In the genomic region with DNA sequence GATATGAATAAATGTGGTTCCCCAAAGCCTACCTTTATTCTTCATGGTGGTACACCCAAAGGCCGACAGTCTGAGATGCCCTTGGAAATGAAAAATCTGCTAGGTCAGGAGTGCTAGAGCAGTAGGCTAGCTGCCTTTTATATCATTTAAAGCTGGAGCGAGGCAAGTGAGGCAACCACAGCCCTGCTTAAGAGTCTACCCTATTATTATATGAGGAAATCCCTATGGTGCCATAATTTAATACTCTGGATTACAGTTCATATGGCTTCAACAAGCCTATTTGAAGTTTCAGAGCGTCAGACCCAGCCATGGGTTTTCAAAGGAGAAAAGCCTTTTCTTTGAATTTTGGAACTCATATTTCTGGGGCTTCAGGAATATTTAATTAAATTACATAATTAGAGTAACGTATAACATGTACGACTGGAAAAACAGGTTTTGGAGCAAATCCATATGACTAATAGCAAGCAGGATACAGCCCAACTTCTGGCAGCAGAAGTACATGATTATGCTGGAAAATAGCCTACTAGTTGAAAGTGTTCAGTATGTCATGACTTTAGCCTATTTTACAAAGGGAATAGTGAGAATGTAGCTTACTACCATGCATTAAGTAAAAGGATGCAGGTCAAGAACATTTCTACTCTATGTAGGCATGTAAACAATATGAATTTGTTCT, we compare ENCODE assay signal across 10 cellular contexts. TPM values are rescaled to one million over a fixed set of nuclear protein-coding genes. Genes with fewer than 3 reads are reported as not detected.
DNase-seq lines count a peak whose midpoint lies in the region; ATAC-seq, FAIRE-seq and TF ChIP-seq lines count a peak whose summit lies in the region.
"Had no signal": no experiment of that assay in that cellular context is flagged by ENCODE, and none has a peak within 500 bp of the region (broad histone marks: within the 10 kb centered on the region; RNA-seq: fewer than 3 reads in every experiment).

No MANE protein-coding gene starts in this region.

- H3K36me3 ChIP-seq in IMR-90 (ENCODE audit: control insufficient read depth, insufficient read depth, low read length), result no peaks in the 10 kb centered on the region
- H3K36me3 ChIP-seq in astrocyte (ENCODE audit: insufficient read depth, low read length), result no peaks in the 10 kb centered on the region
- no peaks in the 10 kb centered on the region for H3K36me3 ChIP-seq in lung (ENCODE audit: control insufficient read depth in 2 of 2, insufficient read depth in 2 of 2, low read length in 2 of 2)
- no peaks in the 10 kb centered on the region for H3K36me3 ChIP-seq in effector memory CD4-positive, alpha-beta T cell (ENCODE audit: control insufficient read depth, insufficient read depth, low read length)

- H3K23ac ChIP-seq in IMR-90 (ENCODE audit: low read depth, low read length), result no peak overlapping the region

- no peak overlapping the region for H3K27ac Mint-ChIP-seq in astrocyte (ENCODE audit: unreplicated experiment)
- H3K27ac Mint-ChIP-seq in progenitor cell of endocrine pancreas, result no peak overlapping the region

- H3K4me1 Mint-ChIP-seq in astrocyte (ENCODE audit: low read depth, unreplicated experiment), result peaks cover 9% of the 10 kb centered on the region
- H3K4me1 Mint-ChIP-seq in progenitor cell of endocrine pancreas (ENCODE audit: low read depth), result peaks cover 5% of the 10 kb centered on the region

- H3K36me3 Mint-ChIP-seq in astrocyte (ENCODE audit: low read depth, unreplicated experiment), result no peaks in the 10 kb centered on the region
- H3K36me3 Mint-ChIP-seq in progenitor cell of endocrine pancreas (ENCODE audit: insufficient read depth), result no peaks in the 10 kb centered on the region

- H3K79me1 ChIP-seq in IMR-90 (ENCODE audit: low read depth in 1 of 2, low read length in 2 of 2), result no peaks in the 10 kb centered on the region

- H3K27me3 ChIP-seq in IMR-90 (ENCODE audit: control insufficient read depth, insufficient read depth, low read length), result no peaks in the 10 kb centered on the region
- no peaks in the 10 kb centered on the region for H3K27me3 ChIP-seq in astrocyte (ENCODE audit: insufficient read depth, low read length)
- no peaks in the 10 kb centered on the region for H3K27me3 ChIP-seq in lung (ENCODE audit: control insufficient read depth, insufficient read depth)
- H3K27me3 ChIP-seq in effector memory CD4-positive, alpha-beta T cell (replicated peaks; ENCODE audit: control insufficient read depth, insufficient read depth, low read length, poor library complexity, severe bottlenecking), result no peaks in the 10 kb centered on the region

- no peak overlapping the region for H2AK9ac ChIP-seq in IMR-90 (replicated peaks; ENCODE audit: low read depth, low read length, poor library complexity)

- WGBS in IMR-90 (ENCODE audit: extremely low coverage in 2 of 2, insufficient read length in 1 of 2), 2 experiments, result no CpG with 5 or more reads among the region's 5 CpGs
- WGBS in lung, 2 donors, result 78 to 88% methylated on average over 5 of the region's 5 CpGs

- no peak overlapping the region for H3K56ac ChIP-seq in IMR-90 (ENCODE audit: extremely low read depth, insufficient read depth, low read length)

- TF ChIP-seq POLR2A in IMR-90 (IDR thresholded peaks at IDR 0.05; ENCODE audit: low read depth, low read length), result no peak

- H3K4me2 ChIP-seq in IMR-90 (ENCODE audit: low read depth, low read length) (no peak overlapping the region), astrocyte (ENCODE audit: low read length) (no peak overlapping the region)

- peaks cover 3% of the 10 kb centered on the region for H3K4me1 ChIP-seq in IMR-90 (ENCODE audit: control insufficient read depth, insufficient read depth, low read length)
- H3K4me1 ChIP-seq in astrocyte (ENCODE audit: insufficient read depth, low read length), result no peaks in the 10 kb centered on the region
- H3K4me1 ChIP-seq in lung (ENCODE audit: control insufficient read depth in 2 of 2, insufficient read depth in 2 of 2, low read length in 2 of 2), result no peaks in the 10 kb centered on the region
- H3K4me1 ChIP-seq in effector memory CD4-positive, alpha-beta T cell (ENCODE audit: control insufficient read depth, insufficient read depth, low read length, poor library complexity, severe bottlenecking), result no peaks in the 10 kb centered on the region

- peak; percentile 84 for FAIRE-seq in astrocyte (lab: Jason Lieb, UNC)
- FAIRE-seq: endometrium had no signal

- peak; percentile 79 for ATAC-seq in IMR-90 (ENCODE audit: low read depth)
- peak; percentile 34 for ATAC-seq in lung (ENCODE audit: insufficient read depth, low FRiP score)
- no peak for ATAC-seq in HG02840 (IDR thresholded peaks at IDR 0.05; ENCODE audit: low FRiP score, unreplicated experiment)

- in situ Hi-C loops in IMR-90 (cut with MboI; ENCODE audit: low sequenced_read_pairs), result no loop called here

- DNase-seq in AG09309 (ENCODE audit: low read depth) (peak; percentile 45), IMR-90 (peak; percentile 84), astrocyte (ENCODE audit: low read depth) (peak; percentile 73), lung (ENCODE audit: low spot score) (no peak), progenitor cell of endocrine pancreas (ENCODE audit: low spot score, unreplicated experiment) (no peak), NCI-H2107 (lab: John Stamatoyannopoulos, UW) (no peak)
- DNase-seq in effector memory CD4-positive, alpha-beta T cell, result no peak
- DNase-seq: MM.1S had no signal

- H2AK5ac ChIP-seq in IMR-90 (ENCODE audit: low read depth, low read length), result no peak overlapping the region

- H3K27me3 Mint-ChIP-seq in astrocyte (ENCODE audit: low read depth, unreplicated experiment), result peaks cover 3% of the 10 kb centered on the region
- H3K27me3 Mint-ChIP-seq in progenitor cell of endocrine pancreas, result peaks cover 5% of the 10 kb centered on the region

- H2BK120ac ChIP-seq in IMR-90 (ENCODE audit: low read depth, low read length), result no peak overlapping the region

- no peak overlapping the region for H3K14ac ChIP-seq in IMR-90 (replicated peaks; ENCODE audit: low read depth, low read length)

- no peak overlapping the region for H2BK5ac ChIP-seq in IMR-90 (ENCODE audit: low read depth, low read length, poor library complexity, severe bottlenecking)

- intact Hi-C loops in IMR-90 (cut with micrococcal nuclease), result no loop called here

- H2BK15ac ChIP-seq in IMR-90 (ENCODE audit: low read depth, low read length), result no peak overlapping the region

- TF ChIP-seq CTCF in AG09309 (IDR thresholded peaks at IDR 0.05; ENCODE audit: control insufficient read depth, insufficient read depth, low read depth, low read length, missing control alignments) (no peak), IMR-90 (conservative IDR thresholded peaks at IDR 0.05; ENCODE audit: low read depth, low read length) (no peak), astrocyte (IDR thresholded peaks at IDR 0.05; ENCODE audit: insufficient read depth, low read depth, low read length) (no peak), lung (IDR thresholded peaks at IDR 0.05; ENCODE audit: control extremely low read depth, extremely low read depth) (no peak), progenitor cell of endocrine pancreas (IDR thresholded peaks at IDR 0.05; ENCODE audit: unreplicated experiment) (no peak)

- no peaks in the 10 kb centered on the region for H3K9me3 ChIP-seq in IMR-90 (ENCODE audit: control insufficient read depth, insufficient read depth, low read length)
- no peaks in the 10 kb centered on the region for H3K9me3 ChIP-seq in astrocyte (ENCODE audit: insufficient read depth, low read depth, low read length)
- H3K9me3 ChIP-seq in lung (ENCODE audit: control insufficient read depth in 2 of 2, insufficient read depth in 1 of 2, low read length in 1 of 2), result no peaks in the 10 kb centered on the region
- no peaks in the 10 kb centered on the region for H3K9me3 ChIP-seq in effector memory CD4-positive, alpha-beta T cell (ENCODE audit: control insufficient read depth, low read length)

- no peak overlapping the region for H2BK20ac ChIP-seq in IMR-90 (ENCODE audit: low read depth, low read length)

- H3K9me1 ChIP-seq in IMR-90 (ENCODE audit: insufficient read depth, low read length), result 0 out of 2 replicates have a peak, but pooled peaks cover 3% of the 10 kb centered on the region

- H4K8ac ChIP-seq in IMR-90 (ENCODE audit: low read depth in 2 of 2, low read length in 2 of 2), result no peak overlapping the region

- H3K4me3 Mint-ChIP-seq in astrocyte (ENCODE audit: unreplicated experiment) (no peak overlapping the region), progenitor cell of endocrine pancreas (ENCODE audit: low read depth) (no peak overlapping the region)

- H3K9me3 Mint-ChIP-seq in astrocyte (ENCODE audit: unreplicated experiment) (no peaks in the 10 kb centered on the region), progenitor cell of endocrine pancreas (ENCODE audit: low read depth) (no peaks in the 10 kb centered on the region)

- H3K4ac ChIP-seq in IMR-90 (ENCODE audit: low read depth, low read length), result no peak overlapping the region

- H3K9ac ChIP-seq in IMR-90 (ENCODE audit: low read depth, low read length) (no peak overlapping the region), astrocyte (ENCODE audit: low read length) (no peak overlapping the region)

- no peak overlapping the region for H3K18ac ChIP-seq in IMR-90 (ENCODE audit: low read depth, low read length)

- H3K4me3 ChIP-seq in AG09309 (ENCODE audit: control insufficient read depth, low read depth, low read length) (no peak overlapping the region), IMR-90 (ENCODE audit: insufficient read depth, low read depth, low read length) (no peak overlapping the region), astrocyte (ENCODE audit: insufficient read depth, low read depth, low read length) (no peak overlapping the region), lung (no peak overlapping the region)
- no peak overlapping the region for H3K4me3 ChIP-seq in effector memory CD4-positive, alpha-beta T cell (ENCODE audit: insufficient read depth, low read depth, low read length, poor library complexity, severe bottlenecking)

- H4K91ac ChIP-seq in IMR-90 (ENCODE audit: insufficient read depth, low read depth, low read length), result no peak overlapping the region

- BruUV-seq in IMR-90 (replicated peaks; lab: Mats Ljungman, UMichigan), result no TSS peak

- POLR2A ChIA-PET in IMR-90 (lab: Charles Lee; ENCODE audit: unreplicated experiment), result no interaction called here

- CTCF ChIA-PET in IMR-90 (lab: Yijun Ruan, JAX), result no interaction called here

- no peak for TF ChIP-seq RAD21 in IMR-90 (IDR thresholded peaks at IDR 0.05; ENCODE audit: low read length)

- dilution Hi-C loops in IMR-90 (cut with HindIII; ENCODE audit: low sequenced_read_pairs, unreplicated experiment), result no loop called here

- no peaks in the 10 kb centered on the region for H4K20me1 ChIP-seq in IMR-90 (ENCODE audit: insufficient read depth, low read length)
- no peaks in the 10 kb centered on the region for H4K20me1 ChIP-seq in astrocyte (ENCODE audit: insufficient read depth, low read length)

- no peak overlapping the region for H2AFZ ChIP-seq in IMR-90 (replicated peaks; ENCODE audit: low read length, poor library complexity)
- H2AFZ ChIP-seq in astrocyte (ENCODE audit: low read depth, low read length), result no peak overlapping the region

- H3K27ac ChIP-seq in IMR-90 (ENCODE audit: insufficient read depth, low read length) (no peak overlapping the region), astrocyte (ENCODE audit: low read depth, low read length) (no peak overlapping the region), lung (ENCODE audit: low read depth in 1 of 2, low read length in 1 of 2) (no peak overlapping the region)
- no peak overlapping the region for H3K27ac ChIP-seq in effector memory CD4-positive, alpha-beta T cell (ENCODE audit: insufficient read depth, low read length, poor library complexity, severe bottlenecking)

- H4K5ac ChIP-seq in IMR-90 (ENCODE audit: low read depth, low read length), result no peak overlapping the region

- H3K79me2 ChIP-seq in astrocyte (ENCODE audit: insufficient read depth, low read length), result no peaks in the 10 kb centered on the region

RNA-seq across cellular contexts. Expression of a gene that starts 18.0 kb away (rescaled TPM):
- total RNA-seq in IMR-90 (2012; rRNA removed) (36.0 and 66.7 TPM in 2 replicates), astrocyte (52.4 and 68.2 TPM in 2 replicates), lung (100 to 1,000 TPM in 1 of 2 donors, 10 to 100 TPM in 1; 72.7 to 164 TPM), progenitor cell of endocrine pancreas (144 and 151 TPM in 2 replicates)
- polyA plus RNA-seq in IMR-90 (2012; rRNA removed) (47.2 and 57.6 TPM in 2 replicates), lung (10 to 100 TPM; 46.0 to 62.1 TPM)
- polyA plus RNA-seq in IMR-90 (2012; cell fraction: cytosol; rRNA removed), result 8.8 and 10.4 TPM in 2 replicates
- polyA plus RNA-seq in IMR-90 (2012; cell fraction: nucleus; rRNA removed; ENCODE audit: low replicate concordance), result 43.5 and 185 TPM in 2 replicates

RNA-seq across cellular contexts. Expression of a gene that starts 35.9 kb away (rescaled TPM):
- total RNA-seq in IMR-90 (2012; rRNA removed) (17.2 and 20.1 TPM in 2 replicates), astrocyte (33.2 and 44.1 TPM in 2 replicates), lung (10 to 100 TPM; 28.5 to 52.0 TPM), progenitor cell of endocrine pancreas (39.0 and 40.1 TPM in 2 replicates)
- polyA plus RNA-seq in IMR-90 (2012; rRNA removed) (13.5 and 14.0 TPM in 2 replicates), lung (10 to 100 TPM in 1 of 2 donors, 1 to 10 TPM in 1; 8.7 to 10.5 TPM)
- 3.1 and 6.1 TPM in 2 replicates for polyA plus RNA-seq in IMR-90 (2012; cell fraction: cytosol; rRNA removed)
- 14.5 and 29.6 TPM in 2 replicates for polyA plus RNA-seq in IMR-90 (2012; cell fraction: nucleus; rRNA removed; ENCODE audit: low replicate concordance)

Comparison
In these comparisons a context has a peak if more than half of its experiments do, and no peak if none do; other contexts are left out.
1. DNase-seq: peak in AG09309 (single experiment), IMR-90 (single experiment) and astrocyte (single experiment); none in lung (single experiment), progenitor cell of endocrine pancreas (single experiment), effector memory CD4-positive, alpha-beta T cell (0 of 3) and NCI-H2107 (single experiment).